In the genomic region with DNA sequence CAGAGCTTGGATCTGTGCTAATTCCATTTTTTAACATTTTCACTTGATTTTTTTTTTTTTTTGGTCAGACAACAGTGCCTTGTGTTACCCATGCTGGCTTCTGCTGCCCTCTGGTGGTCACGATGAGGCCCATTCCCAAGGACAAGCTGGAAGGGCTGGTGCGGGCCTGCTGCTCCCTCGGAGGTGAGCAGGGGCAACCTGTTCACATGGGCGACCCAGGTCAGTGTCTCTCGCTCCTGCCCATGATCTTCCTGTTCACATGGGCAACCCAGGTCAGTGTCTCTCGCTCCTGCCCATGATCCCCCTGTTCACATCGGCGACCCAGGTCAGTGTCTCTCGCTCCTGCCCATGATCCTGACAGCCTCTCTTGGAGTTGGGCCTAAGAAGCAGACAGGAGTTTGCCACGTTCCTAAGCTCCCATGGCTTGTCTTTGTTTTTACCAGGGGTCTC, we compare ENCODE assay signal across 8 cellular contexts. TPM values are rescaled to one million over a fixed set of nuclear protein-coding genes. Genes with fewer than 3 reads are reported as not detected.
DNase-seq lines count a peak whose midpoint lies in the region; ATAC-seq, FAIRE-seq and TF ChIP-seq lines count a peak whose summit lies in the region.

No MANE protein-coding gene starts in this region.

- CTCF ChIA-PET in HepG2 (lab: Yijun Ruan, JAX; ENCODE audit: low intra/inter-chr PET ratio, low total read pairs) = interaction anchor here (0.6 to 1.9 kb wide), 4 partner anchors 33 to 270 kb away, joined by 3 to 20 read pairs (median 12); no protein-coding TSS in a partner anchor

- intact Hi-C loops in colonic mucosa (cut with DNase I) (loop anchor here (5.0 kb wide), 1 partner anchor 116 kb away; no protein-coding TSS in a partner anchor), HepG2 (cut with micrococcal nuclease; ENCODE audit: unreplicated experiment) (loop anchor here (1.0 to 10.0 kb wide), 3 partner anchors 35 to 270 kb away; partner anchors contain the start of gene RPS6KA5)

- peak; percentile 64; the same call in 1 of the 2 replicates for TF ChIP-seq RAD21 in HepG2 (CRISPR knock-in tag; IDR thresholded peaks at IDR 0.05)

- TF ChIP-seq CTCF in AG09309 (IDR thresholded peaks at IDR 0.05; ENCODE audit: control insufficient read depth, insufficient read depth, low read depth, low read length, missing control alignments) (peak; percentile 92), GM20000 (IDR thresholded peaks at IDR 0.05; ENCODE audit: extremely low read depth, missing control alignments) (peak; percentile 67), colonic mucosa (IDR thresholded peaks at IDR 0.05) (peak; percentile 91), HepG2 (CRISPR knock-in tag; IDR thresholded peaks at IDR 0.05) (peak; percentile 89)

- H3K79me2 ChIP-seq in HepG2 (ENCODE audit: insufficient read depth, low read length) = no peaks in the 10 kb centered on the region

- peak; percentile 76 for FAIRE-seq in HepG2 (lab: Jason Lieb, UNC)

- peak; percentile 32 for DNase-seq in AG09309 (ENCODE audit: low read depth)
- DNase-seq in GM20000 (ENCODE audit: low spot score) = peak; percentile 70
- DNase-seq in NCI-H2196 treated with DMSO at 0.1 percent for 48 hours (lab: John Stamatoyannopoulos, UW; ENCODE audit: unreplicated experiment) = peak; percentile 17
- DNase-seq in activated CD4-positive, alpha-beta T cell treated with anti-CD3 and anti-CD28 coated beads, Interleukin-2, amount 50 U/mL, for 1 hour = peak; percentile 80
- DNase-seq in colonic mucosa = peak; percentile 85
- peak; percentile 62 for DNase-seq in HepG2 (ENCODE audit: low spot score)
- peak; percentile 86 for DNase-seq in stimulated activated CD4-positive, alpha-beta T cell treated with anti-CD3 and anti-CD28 coated beads, Interleukin-4, amount 100 ng/mL, for 24 hours

- H3K9me3 ChIP-seq in colonic mucosa (no peaks in the 10 kb centered on the region), HepG2 (ENCODE audit: low read length) (no peaks in the 10 kb centered on the region)

- H3K36me3 ChIP-seq in colonic mucosa (peaks cover 3% of the 10 kb centered on the region), HepG2 (replicated peaks in 1 of 2; ENCODE audit: control insufficient read depth in 1 of 2, insufficient read depth in 2 of 2, low read length in 2 of 2) (peaks cover 6 to 36% of the 10 kb centered on the region in 2 experiments; a peak in 4 of 5 replicates)

- no TSS peak for BruUV-seq in HepG2 (replicated peaks; lab: Mats Ljungman, UMichigan)

- H3K4me3 ChIP-seq in AG09309 (ENCODE audit: control insufficient read depth, low read depth, low read length) = no peak overlapping the region
- no peak overlapping the region for H3K4me3 ChIP-seq in colonic mucosa
- no peak overlapping the region for H3K4me3 ChIP-seq in HepG2 (replicated peaks in 1 of 3; ENCODE audit: insufficient read depth in 1 of 3, low read depth in 2 of 3, low read length in 3 of 3)

- H4K20me1 ChIP-seq in HepG2 (ENCODE audit: insufficient read depth, low read length) = peaks cover 3% of the 10 kb centered on the region; the same call in 1 of the 2 replicates

- TF ChIP-seq EP300 in HepG2 (IDR thresholded peaks at IDR 0.05; ENCODE audit: low read depth in 2 of 2, low read length in 2 of 2) (no peak), HepG2 (CRISPR knock-in tag; IDR thresholded peaks at IDR 0.05; ENCODE audit: borderline replicate concordance) (no peak)

- H3K27ac ChIP-seq in colonic mucosa (no peak overlapping the region), HepG2 (ENCODE audit: extremely low read length, insufficient read depth, low read length) (no peak overlapping the region)

- H3K9ac ChIP-seq in colonic mucosa (ENCODE audit: low read depth in 2 of 2, low read length in 2 of 2) (no peak overlapping the region), HepG2 (ENCODE audit: insufficient read depth, low read depth, low read length) (no peak overlapping the region)

- ATAC-seq in HepG2 = peak; percentile 93
- no peak for ATAC-seq in HG03108 (IDR thresholded peaks at IDR 0.05; ENCODE audit: unreplicated experiment)

- WGBS in HepG2 (ENCODE audit: low lambda C conversion rate) = 51% methylated on average over 9 of the region's 10 CpGs

- POLR2A ChIA-PET in HepG2 (lab: Yijun Ruan, JAX) = no interaction called here

- H2AFZ ChIP-seq in HepG2 (ENCODE audit: low read length) = no peak overlapping the region

- H3K27me3 ChIP-seq in colonic mucosa (no peaks in the 10 kb centered on the region), HepG2 (ENCODE audit: control insufficient read depth in 1 of 2, insufficient read depth in 2 of 2, low read length in 2 of 2) (no peaks in the 10 kb centered on the region)

- in situ Hi-C loops in HepG2 (cut with HindIII; ENCODE audit: extremely low pct_ligation_motif_present, low pct_unique_long_range_greater_than_20kb) = loop anchor here (5.0 kb wide), 1 partner anchor 271 kb away; no protein-coding TSS in a partner anchor

- TF ChIP-seq POLR2A in HepG2 (IDR thresholded peaks at IDR 0.05; ENCODE audit: insufficient read depth in 1 of 2, low read depth in 2 of 2, low read length in 2 of 2) = no peak

- H3K4me2 ChIP-seq in HepG2 (ENCODE audit: low read depth, low read length) = no peak overlapping the region

- H3K4me1 ChIP-seq in colonic mucosa (no peaks in the 10 kb centered on the region), HepG2 (ENCODE audit: insufficient read depth, low read length) (no peaks in the 10 kb centered on the region)

TF ChIP-seq in HepG2, 621 proteins besides CTCF, POLR2A, EP300 and RAD21 (continues in another document):
- TF ChIP-seq RNF2 (conservative IDR thresholded peaks at IDR 0.05; ENCODE audit: low read depth) (no peak), ZBTB14 (CRISPR knock-in tag; IDR thresholded peaks at IDR 0.05) (no peak), ELF1 (CRISPR knock-in tag; IDR thresholded peaks at IDR 0.05) (no peak), ZNF446 (CRISPR knock-in tag; IDR thresholded peaks at IDR 0.05) (no peak), RXRA (CRISPR knock-in tag; IDR thresholded peaks at IDR 0.05) (0 out of 2 replicates have a peak, but pooled peaks have one; percentile 22), TRIM24 (CRISPR knock-in tag; IDR thresholded peaks at IDR 0.05) (no peak), SOX5 (CRISPR knock-in tag; IDR thresholded peaks at IDR 0.05; ENCODE audit: borderline replicate concordance) (no peak), ZNF567 (CRISPR knock-in tag; IDR thresholded peaks at IDR 0.05; ENCODE audit: borderline replicate concordance) (0 out of 2 replicates have a peak, but pooled peaks have one; percentile 59), ZFY (CRISPR knock-in tag; IDR thresholded peaks at IDR 0.05) (peak; percentile 17; the same call in 1 of the 2 replicates), REL (CRISPR knock-in tag; conservative IDR thresholded peaks at IDR 0.05) (no peak), FOXP1 (IDR thresholded peaks at IDR 0.05) (no peak), FOXP1 (CRISPR knock-in tag; IDR thresholded peaks at IDR 0.05) (no peak), ZSCAN30 (CRISPR knock-in tag; IDR thresholded peaks at IDR 0.05) (no peak), SMC3 (IDR thresholded peaks at IDR 0.05; ENCODE audit: low read length) (peak; percentile 79), STAG1 (CRISPR knock-in tag; IDR thresholded peaks at IDR 0.05) (peak; percentile 81)
- TF ChIP-seq, protein P1, sequence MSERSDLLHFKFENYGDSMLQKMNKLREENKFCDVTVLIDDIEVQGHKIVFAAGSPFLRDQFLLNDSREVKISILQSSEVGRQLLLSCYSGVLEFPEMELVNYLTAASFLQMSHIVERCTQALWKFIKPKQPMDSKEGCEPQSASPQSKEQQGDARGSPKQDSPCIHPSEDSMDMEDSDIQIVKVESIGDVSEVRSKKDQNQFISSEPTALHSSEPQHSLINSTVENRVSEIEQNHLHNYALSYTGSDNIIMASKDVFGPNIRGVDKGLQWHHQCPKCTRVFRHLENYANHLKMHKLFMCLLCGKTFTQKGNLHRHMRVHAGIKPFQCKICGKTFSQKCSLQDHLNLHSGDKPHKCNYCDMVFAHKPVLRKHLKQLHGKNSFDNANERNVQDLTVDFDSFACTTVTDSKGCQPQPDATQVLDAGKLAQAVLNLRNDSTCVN (CRISPR knock-in tag; IDR thresholded peaks at IDR 0.05; ENCODE audit: borderline replicate concordance) = no peak

RNA-seq across cellular contexts. Expression of gene DGLUCY, which starts 59.4 kb away (rescaled TPM):
- 100 to 1,000 TPM in 1 of 2 donors, 10 to 100 TPM in 1; 67.3 to 105 TPM for total RNA-seq in colonic mucosa
- total RNA-seq in HepG2 (2016; rRNA removed; fragmentation: Illumina TruSeq; extraction: Trizol) = 16.6 and 36.3 TPM in 2 replicates
- total RNA-seq in HepG2 (2016; cell fraction: cytosol; rRNA removed; fragmentation: Illumina TruSeq; extraction: Trizol; ENCODE audit: low read depth) = 7.4 and 10.5 TPM in 2 replicates
- total RNA-seq in HepG2 (2016; cell fraction: insoluble cytoplasmic fraction; rRNA removed; fragmentation: Illumina TruSeq; extraction: Trizol) = 19.2 and 33.7 TPM in 2 replicates
- total RNA-seq in HepG2 (2016; cell fraction: membrane; rRNA removed; fragmentation: Illumina TruSeq; extraction: Trizol) = 13.9 and 17.2 TPM in 2 replicates
- 41.0 and 53.4 TPM in 2 replicates for total RNA-seq in HepG2 (2016; cell fraction: nucleus; rRNA removed; fragmentation: Illumina TruSeq; extraction: Trizol)
- polyA plus RNA-seq in HepG2 (2011; rRNA removed) = 14.8 and 18.8 TPM in 2 replicates
- 10.0 and 10.9 TPM in 2 replicates for polyA plus RNA-seq in HepG2 (2011; cell fraction: cytosol; rRNA removed)
- polyA plus RNA-seq in HepG2 (2011; cell fraction: nucleus; rRNA removed) = 69.0 and 79.9 TPM in 2 replicates
- 14.0 and 15.8 TPM in 2 replicates for polyA plus RNA-seq in HepG2 (2012)
- 7.4 and 8.4 TPM in 2 replicates for polyA plus RNA-seq in HepG2 (2016; cell fraction: cytosol; fragmentation: Illumina TruSeq; extraction: Trizol; ENCODE audit: low read depth)
- polyA plus RNA-seq in HepG2 (2016; cell fraction: insoluble cytoplasmic fraction; fragmentation: Illumina TruSeq; extraction: Trizol; ENCODE audit: low read depth) = 12.6 and 15.7 TPM in 2 replicates
- polyA plus RNA-seq in HepG2 (2016; cell fraction: membrane; fragmentation: Illumina TruSeq; extraction: Trizol; ENCODE audit: low read depth) = 11.4 and 11.6 TPM in 2 replicates
- 45.5 and 47.0 TPM in 2 replicates for polyA plus RNA-seq in HepG2 (2016; cell fraction: nucleus; fragmentation: Illumina TruSeq; extraction: Trizol; ENCODE audit: insufficient read depth, low read depth)
- polyA minus RNA-seq in HepG2 (2011; rRNA and poly(A)+ RNA removed; ENCODE audit: low replicate concordance) = 6.1 and 32.7 TPM in 2 replicates
- polyA minus RNA-seq in HepG2 (2011; cell fraction: cytosol; rRNA and poly(A)+ RNA removed) = 9.4 and 9.6 TPM in 2 replicates
- 44.3 and 59.9 TPM in 2 replicates for polyA minus RNA-seq in HepG2 (2011; cell fraction: nucleus; rRNA and poly(A)+ RNA removed)

Comparison
In these comparisons a context has a peak if more than half of its experiments do, and no peak if none do; other contexts are left out.
1. DNase-seq: peak in every context shown above with its lines; median percentile 86 in stimulated activated CD4-positive, alpha-beta T cell treated with anti-CD3 and anti-CD28 coated beads, Interleukin-4, amount 100 ng/mL, for 24 hours; 85 in colonic mucosa; 80 in activated CD4-positive, alpha-beta T cell treated with anti-CD3 and anti-CD28 coated beads, Interleukin-2, amount 50 U/mL, for 1 hour; 70 in GM20000; 62 in HepG2; 32 in AG09309; 17 in NCI-H2196 treated with DMSO at 0.1 percent for 48 hours.